ENCODE assay signal across 1 cellular context in the genomic region with DNA sequence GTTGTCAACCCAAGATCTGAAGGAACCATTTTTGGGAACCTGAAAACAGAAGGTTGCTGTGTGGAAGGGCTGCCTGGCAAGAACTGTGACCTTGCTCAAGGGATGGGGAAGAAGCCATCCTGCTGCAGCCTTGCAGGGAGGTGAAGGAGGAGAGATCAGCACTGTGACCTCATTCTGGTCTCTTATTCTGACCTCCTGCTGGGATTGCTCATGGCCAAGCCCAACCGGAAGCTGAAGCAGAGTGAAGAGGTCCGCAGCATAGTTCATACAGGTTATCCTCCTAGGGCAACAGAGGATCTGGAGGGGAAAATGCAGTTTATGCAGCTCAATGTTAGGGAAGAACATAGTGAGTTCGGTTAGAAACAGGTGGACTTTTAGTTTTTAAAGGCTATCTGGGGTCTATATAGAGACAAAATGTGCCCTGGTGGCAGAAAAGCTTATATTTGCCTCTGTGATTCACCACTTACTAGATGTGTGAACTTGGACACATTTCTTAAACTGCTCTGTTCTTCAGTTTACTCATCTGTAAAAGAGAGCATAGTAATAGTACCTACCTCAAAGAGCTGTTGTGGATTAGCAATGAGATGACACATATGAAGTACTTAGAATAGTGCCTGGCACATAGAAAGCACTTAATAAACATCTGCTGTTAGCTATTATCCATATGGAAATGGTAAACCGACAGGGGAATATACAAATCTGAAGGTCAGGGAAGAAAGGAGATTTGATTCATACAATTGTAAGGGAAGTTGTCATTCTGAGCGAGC.
TF ChIP-seq lines count a peak whose summit lies in the region.

No MANE protein-coding gene starts in this region.

TF ChIP-seq in A549, 52 proteins besides CTCF, POLR2A, EP300 and RAD21 (continued from another document):
- TF ChIP-seq POLR2AphosphoS2 (conservative IDR thresholded peaks at IDR 0.05; ENCODE audit: low read length) (no peak), ZNF302 (CRISPR knock-in tag; IDR thresholded peaks at IDR 0.05) (no peak), NFE2L2 (conservative IDR thresholded peaks at IDR 0.05; ENCODE audit: low read length) (no peak), PHF8 (IDR thresholded peaks at IDR 0.05; ENCODE audit: borderline replicate concordance, low read depth) (no peak)
- TF ChIP-seq, protein P1, sequence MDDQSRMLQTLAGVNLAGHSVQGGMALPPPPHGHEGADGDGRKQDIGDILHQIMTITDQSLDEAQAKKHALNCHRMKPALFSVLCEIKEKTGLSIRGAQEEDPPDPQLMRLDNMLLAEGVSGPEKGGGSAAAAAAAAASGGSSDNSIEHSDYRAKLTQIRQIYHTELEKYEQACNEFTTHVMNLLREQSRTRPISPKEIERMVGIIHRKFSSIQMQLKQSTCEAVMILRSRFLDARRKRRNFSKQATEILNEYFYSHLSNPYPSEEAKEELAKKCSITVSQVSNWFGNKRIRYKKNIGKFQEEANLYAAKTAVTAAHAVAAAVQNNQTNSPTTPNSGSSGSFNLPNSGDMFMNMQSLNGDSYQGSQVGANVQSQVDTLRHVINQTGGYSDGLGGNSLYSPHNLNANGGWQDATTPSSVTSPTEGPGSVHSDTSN (IDR thresholded peaks at IDR 0.05), result no peak
